In genomic region chr10:73934074-73934473, GRCh38 we compare ENCODE assay signal across 1 cellular context.
TF ChIP-seq lines count a peak whose summit lies in the region.

No MANE protein-coding gene starts in this region.

TF ChIP-seq in K562, 482 proteins besides CTCF, POLR2A, EP300 and RAD21:
- no peak for TF ChIP-seq ZNF239 (CRISPR knock-in tag; IDR thresholded peaks at IDR 0.05)
- no peak for TF ChIP-seq POLR2G (IDR thresholded peaks at IDR 0.05; ENCODE audit: low read depth, low read length)
- TF ChIP-seq NFXL1 (CRISPR knock-in tag; IDR thresholded peaks at IDR 0.05) = no peak
- TF ChIP-seq U2AF2 (optimal IDR thresholded peaks at IDR 0.05; ENCODE audit: low read depth, low read length) = no peak
- TF ChIP-seq MTF1 (CRISPR knock-in tag; IDR thresholded peaks at IDR 0.05; ENCODE audit: borderline replicate concordance) = no peak
- no peak for TF ChIP-seq MIER1 (IDR thresholded peaks at IDR 0.05; ENCODE audit: low read depth)
- no peak for TF ChIP-seq ZNF518B (CRISPR knock-in tag; IDR thresholded peaks at IDR 0.05)
- no peak for TF ChIP-seq ZKSCAN1 (IDR thresholded peaks at IDR 0.05; ENCODE audit: low read depth, low read length)
- TF ChIP-seq ZSCAN29 (IDR thresholded peaks at IDR 0.05) = no peak
- TF ChIP-seq TFAP4 (CRISPR knock-in tag; IDR thresholded peaks at IDR 0.05; ENCODE audit: borderline replicate concordance) = no peak
- no peak for TF ChIP-seq RFX7 (CRISPR knock-in tag; IDR thresholded peaks at IDR 0.05)
- no peak for TF ChIP-seq ZNF217 (CRISPR knock-in tag; IDR thresholded peaks at IDR 0.05)
- TF ChIP-seq CEBPG (CRISPR knock-in tag; IDR thresholded peaks at IDR 0.05) = no peak
- no peak for TF ChIP-seq CEBPG (tag; conservative IDR thresholded peaks at IDR 0.05 in 1 of 2, IDR thresholded peaks at IDR 0.05 in 1 of 2)
- no peak for TF ChIP-seq CC2D1A (IDR thresholded peaks at IDR 0.05)
- TF ChIP-seq MNT (conservative IDR thresholded peaks at IDR 0.05) = no peak
TF ChIP-seq in K562: peak in this region for 0.
